ENCODE assay signal across 11 cellular contexts in the genomic region with DNA sequence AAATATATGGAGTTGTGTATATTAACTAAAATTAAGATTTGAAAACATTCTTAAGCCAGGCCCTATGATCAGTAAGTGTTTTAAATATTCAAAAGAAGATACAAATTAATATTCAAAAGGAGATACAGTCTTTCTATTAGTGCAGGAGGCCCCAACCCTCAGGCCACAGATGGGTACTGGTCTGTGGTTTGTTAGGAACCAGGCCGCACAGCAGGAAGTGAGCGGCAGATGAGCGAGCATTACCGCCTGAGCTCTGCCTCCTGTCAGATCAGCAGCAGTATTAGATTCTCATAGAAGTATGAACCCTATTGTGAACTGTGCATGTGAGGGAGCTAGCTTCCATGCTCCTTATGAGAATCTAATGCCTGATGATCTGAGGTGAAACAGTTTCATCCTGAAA.
DNase-seq lines count a peak whose midpoint lies in the region; ATAC-seq and TF ChIP-seq lines count a peak whose summit lies in the region.
"Had no signal": no experiment of that assay in that cellular context is flagged by ENCODE, and none has a peak within 500 bp of the region (broad histone marks: within the 10 kb centered on the region; RNA-seq: fewer than 3 reads in every experiment).

No MANE protein-coding gene starts in this region.

- H3K4me2 ChIP-seq in SK-N-SH: no peak overlapping the region
- H3K4me2 ChIP-seq: GM23338 had no signal

- H3K27me3 Mint-ChIP-seq in HFFc6 (ENCODE audit: insufficient read depth): peaks cover under 1% of the 10 kb centered on the region; the same call in 1 of the 2 replicates

- no peak overlapping the region for H3K4me3 Mint-ChIP-seq in HFFc6
- H3K4me3 Mint-ChIP-seq: GM23338 had no signal

- no peaks in the 10 kb centered on the region for H3K79me2 ChIP-seq in SK-N-SH (ENCODE audit: insufficient read depth)

- no peaks in the 10 kb centered on the region for H3K9me3 ChIP-seq in SK-N-SH
- H3K9me3 ChIP-seq: gastrocnemius medialis, SJSA1 had no signal

- peaks cover 5% of the 10 kb centered on the region for H3K4me1 Mint-ChIP-seq in HFFc6 (ENCODE audit: low read depth)

- 87% methylated on average over 2 of the region's 4 CpGs for WGBS in SK-N-SH (ENCODE audit: low lambda C conversion rate)

- TF ChIP-seq CTCF in SK-N-SH (IDR thresholded peaks at IDR 0.05) (no peak), HFFc6 (IDR thresholded peaks at IDR 0.05) (no peak)

- no peaks in the 10 kb centered on the region for H3F3A ChIP-seq in SK-N-SH (replicated peaks; ENCODE audit: insufficient read depth)

- H3K9me3 Mint-ChIP-seq in HFFc6: no peaks in the 10 kb centered on the region

- H2AFZ ChIP-seq in SK-N-SH (ENCODE audit: low read depth): no peak overlapping the region
- H2AFZ ChIP-seq: GM23338 had no signal

- H3K27me3 ChIP-seq in SK-N-SH (ENCODE audit: insufficient read depth): no peaks in the 10 kb centered on the region
- H3K27me3 ChIP-seq: gastrocnemius medialis, SJSA1 had no signal

- no peaks in the 10 kb centered on the region for H3K9me2 ChIP-seq in SK-N-SH

- intact Hi-C loops in Right ventricle myocardium inferior (cut with DNase I): no loop called here

- ATAC-seq in GM18868 (IDR thresholded peaks at IDR 0.05; ENCODE audit: unreplicated experiment) (peak; percentile 42), HG03565 (IDR thresholded peaks at IDR 0.05; ENCODE audit: unreplicated experiment) (peak; percentile 38), Right ventricle myocardium inferior (no peak)
- ATAC-seq: gastrocnemius medialis, GM23338 had no signal

- TF ChIP-seq RAD21 in SK-N-SH (IDR thresholded peaks at IDR 0.05; ENCODE audit: low read length): no peak

- no peak overlapping the region for H3K27ac ChIP-seq in SK-N-SH (ENCODE audit: low read depth in 2 of 2, low read length in 1 of 2)
- H3K27ac ChIP-seq: gastrocnemius medialis, SJSA1 had no signal

- H4K20me1 ChIP-seq in SK-N-SH (ENCODE audit: insufficient read depth): no peaks in the 10 kb centered on the region

- H3K9ac ChIP-seq in SK-N-SH: no peak overlapping the region

- POLR2A ChIA-PET in SK-N-SH (lab: Yijun Ruan, JAX): interaction anchor here (0.6 kb wide), 1 partner anchor 46 kb away, joined by 3 read pairs; no protein-coding TSS in a partner anchor

- no peaks in the 10 kb centered on the region for H3K36me3 Mint-ChIP-seq in HFFc6 (ENCODE audit: low read depth)

- peaks cover 0 to 6% of the 10 kb centered on the region in 2 experiments; a peak in 1 of 4 replicates for H3K4me1 ChIP-seq in SK-N-SH (ENCODE audit: control insufficient read depth in 1 of 2, insufficient read depth in 2 of 2, low read depth in 1 of 2, low read length in 1 of 2)

- TF ChIP-seq EP300 in SK-N-SH (IDR thresholded peaks at IDR 0.05; ENCODE audit: borderline replicate concordance in 1 of 2, low read depth in 1 of 2, low read length in 1 of 2): no peak

- DNase-seq in activated CD4-positive, alpha-beta T cell treated with anti-CD3 and anti-CD28 coated beads, Interleukin-2, amount 50 U/mL, for 48 hours: peak; percentile 35 to 42
- DNase-seq in stimulated activated CD4-positive, alpha-beta T cell treated with anti-CD3 and anti-CD28 coated beads, Interleukin-15, amount 100 ng/mL, for 24 hours: peak; percentile 49
- DNase-seq in SK-N-SH (no peak), HFFc6 (no peak), NCI-H2081 (lab: John Stamatoyannopoulos, UW) (no peak), Right ventricle myocardium inferior (ENCODE audit: missing footprints) (no peak)
- DNase-seq: gastrocnemius medialis had no signal

- CTCF ChIA-PET in SK-N-SH (lab: Yijun Ruan, JAX): no interaction called here

- H3K27ac Mint-ChIP-seq in HFFc6: no peak overlapping the region
- H3K27ac Mint-ChIP-seq: GM23338 had no signal

- H3K4me3 ChIP-seq in SK-N-SH (ENCODE audit: low read depth in 2 of 2, low read length in 1 of 2): no peak overlapping the region
- H3K4me3 ChIP-seq: gastrocnemius medialis, GM23338, SJSA1 had no signal

- no peaks in the 10 kb centered on the region for H3K36me3 ChIP-seq in SK-N-SH (replicated peaks in 1 of 2; ENCODE audit: control insufficient read depth in 1 of 2, insufficient read depth in 2 of 2, low read length in 1 of 2)
- H3K36me3 ChIP-seq: gastrocnemius medialis, SJSA1 had no signal

TF ChIP-seq in SK-N-SH, 30 proteins besides CTCF, POLR2A, EP300 and RAD21:
- TF ChIP-seq TEAD4 (IDR thresholded peaks at IDR 0.05; ENCODE audit: borderline replicate concordance, insufficient read depth) (no peak), SMC3 (IDR thresholded peaks at IDR 0.05; ENCODE audit: low read depth, low read length) (no peak), RFX5 (IDR thresholded peaks at IDR 0.05; ENCODE audit: low read length) (no peak), RCOR1 (IDR thresholded peaks at IDR 0.05; ENCODE audit: low read length) (no peak), MEF2A (IDR thresholded peaks at IDR 0.05; ENCODE audit: borderline replicate concordance, low read depth) (no peak), YY1 (IDR thresholded peaks at IDR 0.05; ENCODE audit: low read depth) (no peak)
- TF ChIP-seq, protein P1, sequence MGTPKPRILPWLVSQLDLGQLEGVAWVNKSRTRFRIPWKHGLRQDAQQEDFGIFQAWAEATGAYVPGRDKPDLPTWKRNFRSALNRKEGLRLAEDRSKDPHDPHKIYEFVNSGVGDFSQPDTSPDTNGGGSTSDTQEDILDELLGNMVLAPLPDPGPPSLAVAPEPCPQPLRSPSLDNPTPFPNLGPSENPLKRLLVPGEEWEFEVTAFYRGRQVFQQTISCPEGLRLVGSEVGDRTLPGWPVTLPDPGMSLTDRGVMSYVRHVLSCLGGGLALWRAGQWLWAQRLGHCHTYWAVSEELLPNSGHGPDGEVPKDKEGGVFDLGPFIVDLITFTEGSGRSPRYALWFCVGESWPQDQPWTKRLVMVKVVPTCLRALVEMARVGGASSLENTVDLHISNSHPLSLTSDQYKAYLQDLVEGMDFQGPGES (IDR thresholded peaks at IDR 0.05; ENCODE audit: low read depth, low read length): no peak
- TF ChIP-seq, protein P2, sequence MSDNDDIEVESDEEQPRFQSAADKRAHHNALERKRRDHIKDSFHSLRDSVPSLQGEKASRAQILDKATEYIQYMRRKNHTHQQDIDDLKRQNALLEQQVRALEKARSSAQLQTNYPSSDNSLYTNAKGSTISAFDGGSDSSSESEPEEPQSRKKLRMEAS (IDR thresholded peaks at IDR 0.05; ENCODE audit: low read depth): no peak
TF ChIP-seq in SK-N-SH: peak in this region for 0.

Comparison
In these comparisons a context has a peak if more than half of its experiments do, and no peak if none do; other contexts are left out.
1. DNase-seq: peak in activated CD4-positive, alpha-beta T cell treated with anti-CD3 and anti-CD28 coated beads, Interleukin-2, amount 50 U/mL, for 48 hours (2 of 2) and stimulated activated CD4-positive, alpha-beta T cell treated with anti-CD3 and anti-CD28 coated beads, Interleukin-15, amount 100 ng/mL, for 24 hours (single experiment); none in SK-N-SH (single experiment), HFFc6 (single experiment), NCI-H2081 (0 of 2) and Right ventricle myocardium inferior (single experiment).